8 cellular contexts compared by ENCODE assay signal in the genomic region with DNA sequence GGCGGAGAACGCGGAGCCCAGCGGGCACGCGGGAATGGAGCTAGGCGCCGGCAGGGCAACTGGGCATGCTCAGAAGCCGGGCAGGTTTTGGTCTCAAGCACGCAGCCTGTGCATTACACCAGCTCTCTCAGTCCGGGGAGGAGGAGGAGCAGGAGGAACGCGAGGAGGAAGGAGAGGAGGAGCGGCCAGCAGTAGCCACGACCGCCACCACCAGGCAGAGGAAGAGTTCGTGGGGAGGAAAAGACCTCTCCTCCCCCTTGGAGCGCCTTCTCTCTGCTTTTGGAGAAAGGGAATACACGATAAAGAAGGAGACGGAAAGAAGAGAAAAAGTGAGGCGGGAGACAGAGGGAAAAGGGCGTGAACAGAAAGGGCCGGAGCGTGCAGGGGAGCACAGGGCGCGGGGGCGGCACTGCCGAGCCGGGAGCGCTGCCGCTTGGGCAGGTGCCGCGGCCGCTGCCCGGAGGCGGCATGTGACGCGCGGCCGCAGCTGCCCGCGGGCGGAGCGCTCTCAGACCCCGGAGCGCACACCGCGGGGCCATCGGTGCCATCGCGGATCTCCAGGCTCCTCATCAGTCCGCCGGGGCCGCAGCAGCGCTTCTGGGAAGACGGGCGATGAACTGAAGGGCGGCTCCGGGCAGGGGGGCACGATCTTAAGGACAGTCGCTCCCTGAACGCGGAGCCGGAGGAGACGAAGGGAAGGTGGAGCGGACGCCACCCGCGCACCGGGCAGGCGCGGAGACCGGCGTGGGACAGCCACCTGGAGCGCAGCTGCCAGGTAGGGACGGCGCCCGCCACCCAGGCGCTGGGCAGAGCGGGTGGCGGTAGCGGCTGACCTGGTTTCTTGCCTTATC. TPM values are rescaled to one million over a fixed set of nuclear protein-coding genes. Genes with fewer than 3 reads are reported as not detected.
DNase-seq lines count a peak whose midpoint lies in the region; ATAC-seq, FAIRE-seq and TF ChIP-seq lines count a peak whose summit lies in the region.

A gene (plus strand): TSS at position 116 of the 851 bp plus-strand sequence. CDS start 520,884 bp downstream, outside the sequence.

- peaks cover 24% of the 10 kb centered on the region for H3K27me3 Mint-ChIP-seq in Calu3 (ENCODE audit: unreplicated experiment)
- H3K27me3 Mint-ChIP-seq in activated naive CD8-positive, alpha-beta T cell treated with anti-CD3 and anti-CD28 coated beads, Interleukin-2, amount 10 ng/mL, durations not matched to agents 7 days and 5 days: peaks cover 69% of the 10 kb centered on the region

- CTCF ChIA-PET in Calu3 (lab: Charles Lee): interaction anchor here (0.6 to 1.3 kb wide), 11 partner anchors 71 to 1536 kb away, joined by 3 to 6 read pairs (median 3); no protein-coding TSS in a partner anchor

- H3K9me3 ChIP-seq in MM.1S (replicated peaks; ENCODE audit: insufficient read depth, low read length): no peaks in the 10 kb centered on the region

- H3K79me2 ChIP-seq in MM.1S (ENCODE audit: low read length): peaks cover 9% of the 10 kb centered on the region; the same call in 1 of the 2 replicates

- peak within 1 kb of the TSS; percentile 71 for H2AFZ ChIP-seq in MM.1S (ENCODE audit: low read length)

- peaks cover 10% of the 10 kb centered on the region for H3K4me1 Mint-ChIP-seq in Calu3 (ENCODE audit: low read depth, unreplicated experiment)
- peaks cover 16% of the 10 kb centered on the region for H3K4me1 Mint-ChIP-seq in activated naive CD8-positive, alpha-beta T cell treated with anti-CD3 and anti-CD28 coated beads, Interleukin-2, amount 10 ng/mL, durations not matched to agents 7 days and 5 days

- BruUV-seq in Calu3 (replicated peaks; lab: Mats Ljungman, UMichigan): no TSS peak

- H3K27ac Mint-ChIP-seq in Calu3 (ENCODE audit: unreplicated experiment): peak within 1 kb of the TSS; percentile 52
- no peak within 1 kb of the TSS for H3K27ac Mint-ChIP-seq in activated naive CD8-positive, alpha-beta T cell treated with anti-CD3 and anti-CD28 coated beads, Interleukin-2, amount 10 ng/mL, durations not matched to agents 7 days and 5 days

- H3K9me2 ChIP-seq in MM.1S (replicated peaks; ENCODE audit: insufficient read depth, low read length): no peaks in the 10 kb centered on the region

- H4K20me1 ChIP-seq in MM.1S (ENCODE audit: insufficient read depth, low read length): no peaks in the 10 kb centered on the region

- peak within 1 kb of the TSS; percentile 75 for H3K4me3 Mint-ChIP-seq in Calu3 (ENCODE audit: low read depth, unreplicated experiment)
- peak within 1 kb of the TSS; percentile 88 for H3K4me3 Mint-ChIP-seq in activated naive CD8-positive, alpha-beta T cell treated with anti-CD3 and anti-CD28 coated beads, Interleukin-2, amount 10 ng/mL, durations not matched to agents 7 days and 5 days

- POLR2A ChIA-PET in activated naive CD8-positive, alpha-beta T cell treated with anti-CD3 and anti-CD28 coated beads, Interleukin-2, amount 10 ng/mL, durations not matched to agents 7 days and 5 days (lab: Charles Lee): no interaction called here

- FAIRE-seq in GM12891 (lab: Jason Lieb, UNC): no peak

- peak within 1 kb of the TSS; percentile 70 for H3K4me2 ChIP-seq in MM.1S (ENCODE audit: low read depth, low read length)

- H3K27me3 ChIP-seq in MM.1S (replicated peaks; ENCODE audit: insufficient read depth, low read length): no peaks in the 10 kb centered on the region

- ATAC-seq in activated naive CD8-positive, alpha-beta T cell treated with anti-CD3 and anti-CD28 coated beads, Interleukin-2, amount 10 ng/mL, durations not matched to agents 7 days and 5 days (ENCODE audit: low read depth): peak; percentile 51
- ATAC-seq in HG02981 (IDR thresholded peaks at IDR 0.05; ENCODE audit: unreplicated experiment): no peak

- DNase-seq in Calu3 (peak; percentile 91), MM.1S (peak; percentile 82), retinal pigment epithelial cell (ENCODE audit: low read depth) (peak; percentile 57), GM12891 (ENCODE audit: insufficient read length, low spot score) (no peak), SIG-M5 (lab: John Stamatoyannopoulos, UW) (no peak)
- DNase-seq in activated naive CD8-positive, alpha-beta T cell treated with anti-CD3 and anti-CD28 coated beads, Interleukin-2, amount 10 ng/mL, durations not matched to agents 7 days and 5 days: peak; percentile 40

- H3K9ac ChIP-seq in MM.1S (ENCODE audit: low read length): peak within 1 kb of the TSS; percentile 42; the same call in 1 of the 2 replicates

- H3K36me3 Mint-ChIP-seq in Calu3 (ENCODE audit: insufficient read depth, unreplicated experiment): peaks cover 20% of the 10 kb centered on the region
- no peaks in the 10 kb centered on the region for H3K36me3 Mint-ChIP-seq in activated naive CD8-positive, alpha-beta T cell treated with anti-CD3 and anti-CD28 coated beads, Interleukin-2, amount 10 ng/mL, durations not matched to agents 7 days and 5 days

- no peaks in the 10 kb centered on the region for H3K36me3 ChIP-seq in MM.1S (replicated peaks; ENCODE audit: insufficient read depth, low read length)

- TF ChIP-seq CTCF in Calu3 (IDR thresholded peaks at IDR 0.05; ENCODE audit: unreplicated experiment) (peak; percentile 36), MM.1S (IDR thresholded peaks at IDR 0.05; ENCODE audit: low read length) (peak; percentile 31), retinal pigment epithelial cell (conservative IDR thresholded peaks at IDR 0.05; ENCODE audit: low read depth, low read length) (peak; percentile 43)

- H3K9me3 Mint-ChIP-seq in Calu3 (ENCODE audit: low read depth, unreplicated experiment): no peaks in the 10 kb centered on the region
- H3K9me3 Mint-ChIP-seq in activated naive CD8-positive, alpha-beta T cell treated with anti-CD3 and anti-CD28 coated beads, Interleukin-2, amount 10 ng/mL, durations not matched to agents 7 days and 5 days: no peaks in the 10 kb centered on the region

- TF ChIP-seq POLR2A in GM12891 (IDR thresholded peaks at IDR 0.05; ENCODE audit: low read depth, low read length): no peak

- H3K4me3 ChIP-seq in MM.1S (ENCODE audit: low read length) (peak within 1 kb of the TSS; percentile 73), iPS-11a (ENCODE audit: low read depth, low read length) (peak within 1 kb of the TSS; percentile 61), retinal pigment epithelial cell (ENCODE audit: low read length) (peak within 1 kb of the TSS; percentile 60)

- H3K4me1 ChIP-seq in MM.1S (ENCODE audit: low read length): peaks cover 13% of the 10 kb centered on the region

- H3F3A ChIP-seq in MM.1S (ENCODE audit: insufficient read depth, low read length): no peaks in the 10 kb centered on the region; the same call in none of the 2 replicates

- intact Hi-C loops in Calu3 (cut with micrococcal nuclease; ENCODE audit: unreplicated experiment): loop anchor here (2.0 to 10.0 kb wide), 4 partner anchors 72 to 1522 kb away; no protein-coding TSS in a partner anchor

- peak within 1 kb of the TSS; percentile 39; the same call in 1 of the 2 replicates for H3K27ac ChIP-seq in MM.1S (ENCODE audit: low read length)

TF ChIP-seq in GM12891, 5 proteins besides CTCF, POLR2A, EP300 and RAD21:
- no peak for TF ChIP-seq SPI1 (IDR thresholded peaks at IDR 0.05; ENCODE audit: low read depth, low read length)
- no peak for TF ChIP-seq POU2F2 (IDR thresholded peaks at IDR 0.05; ENCODE audit: low read depth, low read length)
- no peak for TF ChIP-seq POLR2AphosphoS5 (IDR thresholded peaks at IDR 0.05; ENCODE audit: low read depth, low read length)
- TF ChIP-seq PAX5 (IDR thresholded peaks at IDR 0.05; ENCODE audit: insufficient read depth, low read length, severe bottlenecking): no peak
- no peak for TF ChIP-seq TAF1 (IDR thresholded peaks at IDR 0.05; ENCODE audit: low read depth, low read length)

RNA-seq across cellular contexts. Expression of the gene that starts here (rescaled TPM):
- 2.3 and 2.6 TPM in 2 replicates for total RNA-seq in Calu3 (2022)
- under 1 TPM; 0.20 to 0.58 TPM for total RNA-seq in activated naive CD8-positive, alpha-beta T cell treated with anti-CD3 and anti-CD28 coated beads, Interleukin-2, amount 10 ng/mL, durations not matched to agents 7 days and 5 days
- not detected for polyA plus RNA-seq in GM12891 (2012; ENCODE audit: low read depth, missing spikeins)

Comparison
In these comparisons a context has a peak if more than half of its experiments do, and no peak if none do; other contexts are left out.
1. Peak in DNase-seq and ATAC-seq in activated naive CD8-positive, alpha-beta T cell treated with anti-CD3 and anti-CD28 coated beads, Interleukin-2, amount 10 ng/mL, durations not matched to agents 7 days and 5 days; RNA of the gene not detected or under 1 TPM.
2. DNase-seq: peak in Calu3 (single experiment), MM.1S (single experiment) and retinal pigment epithelial cell (single experiment); none in GM12891 (single experiment) and SIG-M5 (single experiment).
3. Peak in every context shown above with its lines, with median percentiles within 50 percentile points of each other: CTCF ChIP-seq and H3K4me3 ChIP-seq.